In the genomic region with DNA sequence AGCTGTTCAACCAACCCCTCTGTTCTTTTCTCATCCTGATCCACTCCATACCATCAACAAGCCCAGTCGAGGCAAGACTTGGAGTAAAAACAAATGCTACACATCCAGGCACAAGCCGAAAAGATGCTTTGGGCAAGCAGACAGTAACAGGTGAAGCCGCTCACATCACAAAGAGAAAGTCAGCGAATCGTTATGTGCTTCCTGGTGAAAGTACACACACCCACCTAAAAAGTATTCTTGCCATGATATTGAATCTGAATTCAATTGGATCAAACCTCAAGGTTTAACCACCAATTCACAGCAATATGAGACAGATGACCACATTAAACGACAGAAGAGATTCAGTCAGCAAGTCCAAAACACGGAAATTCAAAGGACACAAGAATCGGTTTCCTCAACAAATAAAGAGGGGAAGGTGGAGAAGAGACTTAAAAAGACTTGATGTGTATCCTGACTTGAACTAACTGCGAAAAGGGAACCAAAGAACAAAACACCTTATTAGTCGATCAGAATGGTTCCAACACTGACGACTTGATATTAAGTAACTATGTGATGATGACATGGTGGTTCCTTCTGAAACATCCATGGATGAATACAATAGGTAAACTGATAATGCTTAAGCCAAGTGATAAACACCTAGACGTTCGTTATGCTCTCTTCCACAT, we compare ENCODE assay signal across 1 cellular context.
TF ChIP-seq lines count a peak whose summit lies in the region.

No MANE protein-coding gene starts in this region.

TF ChIP-seq in IMR-90, 13 proteins besides CTCF, POLR2A, EP300 and RAD21 (continued from another document):
- TF ChIP-seq, protein P1, sequence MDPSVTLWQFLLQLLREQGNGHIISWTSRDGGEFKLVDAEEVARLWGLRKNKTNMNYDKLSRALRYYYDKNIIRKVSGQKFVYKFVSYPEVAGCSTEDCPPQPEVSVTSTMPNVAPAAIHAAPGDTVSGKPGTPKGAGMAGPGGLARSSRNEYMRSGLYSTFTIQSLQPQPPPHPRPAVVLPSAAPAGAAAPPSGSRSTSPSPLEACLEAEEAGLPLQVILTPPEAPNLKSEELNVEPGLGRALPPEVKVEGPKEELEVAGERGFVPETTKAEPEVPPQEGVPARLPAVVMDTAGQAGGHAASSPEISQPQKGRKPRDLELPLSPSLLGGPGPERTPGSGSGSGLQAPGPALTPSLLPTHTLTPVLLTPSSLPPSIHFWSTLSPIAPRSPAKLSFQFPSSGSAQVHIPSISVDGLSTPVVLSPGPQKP (IDR thresholded peaks at IDR 0.05; ENCODE audit: borderline replicate concordance, low read depth, low read length): no peak
